In the genomic region with DNA sequence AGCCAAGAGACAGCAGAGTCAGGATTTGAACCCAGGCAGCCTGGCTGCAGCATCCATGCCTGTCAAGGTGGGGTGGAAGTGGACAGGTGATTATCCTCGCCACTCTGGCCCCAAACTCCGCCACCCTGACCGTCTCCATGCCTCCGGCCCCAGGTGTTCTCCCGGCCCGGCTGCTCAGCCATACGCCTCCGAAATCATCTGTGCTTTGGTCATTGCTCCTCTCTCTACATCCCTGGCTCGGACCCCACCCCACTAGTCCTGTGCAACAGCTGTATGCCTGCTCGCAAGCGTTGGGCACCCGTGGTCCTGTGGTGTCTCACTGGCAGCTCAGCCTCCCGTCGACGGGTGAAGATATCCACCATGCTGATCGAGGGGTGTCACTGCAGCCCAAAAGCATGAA, we compare ENCODE assay signal across 24 cellular contexts. TPM values are rescaled to one million over a fixed set of nuclear protein-coding genes. Genes with fewer than 3 reads are reported as not detected.
"Had no signal": no experiment of that assay in that cellular context is flagged by ENCODE, and none has a peak within 500 bp of the region (broad histone marks: within the 10 kb centered on the region; RNA-seq: fewer than 3 reads in every experiment).

No MANE protein-coding gene starts in this region.

- H3K36me3 ChIP-seq: gastrocnemius medialis, heart left ventricle, neutrophil, spleen, thoracic aorta, tibial nerve, upper lobe of right lung, uterus had no signal

- H3K9me3 ChIP-seq: gastrocnemius medialis, heart left ventricle, neutrophil, spleen, thoracic aorta, tibial nerve, upper lobe of right lung, uterus had no signal

- H3K27me3 ChIP-seq: dorsolateral prefrontal cortex, gastrocnemius medialis, heart left ventricle, hepatocyte, tibial nerve, upper lobe of right lung, uterus had no signal

- H2AFZ ChIP-seq: hepatocyte, parathyroid adenoma had no signal

- H3K4me1 ChIP-seq: upper lobe of right lung, uterus had no signal

- H3K27ac ChIP-seq: epithelial cell of prostate, gastrocnemius medialis, heart left ventricle, hepatocyte, neutrophil, parathyroid adenoma, skin epidermis, spleen, thoracic aorta, tibial nerve, upper lobe of right lung, uterus had no signal

- H3K4me2 ChIP-seq: hepatocyte had no signal

- H3K4me3 ChIP-seq: dorsolateral prefrontal cortex, gastrocnemius medialis, heart left ventricle, hepatocyte, lung, skin epidermis, spleen, thoracic aorta, tibial nerve, upper lobe of right lung, uterus had no signal

- H3K9ac ChIP-seq: parathyroid adenoma had no signal

- H3K79me2 ChIP-seq: hepatocyte, parathyroid adenoma had no signal

- DNase-seq: dorsolateral prefrontal cortex; effector CD8-positive, alpha-beta T cell; endodermal cell; foreskin fibroblast; gastrocnemius medialis; heart left ventricle; kidney; natural killer cell; spleen; stimulated activated CD4-positive, alpha-beta T cell treated with anti-CD3 and anti-CD28 coated beads, Interleukin-15, amount 100 ng/mL, for 24 hours; stimulated activated CD4-positive, alpha-beta T cell treated with anti-CD3 and anti-CD28 coated beads, Interleukin-2, amount 100 ng/mL, for 48 hours; stimulated activated naive B cell treated with anti-CD40 and anti-IgM and Interleukin-4, amounts not matched to agents 10 μg/mL and 1 μg/mL and 100 μg/mL, for 72 hours; upper lobe of right lung; uterus had no signal

RNA-seq across cellular contexts. Expression of a gene that starts 3.9 kb away (rescaled TPM):
- polyA plus RNA-seq: hepatocyte, liver, neural cell, spleen had no signal

RNA-seq across cellular contexts. Expression of a gene that starts 22.0 kb away (rescaled TPM):
- polyA plus RNA-seq: neural cell had no signal
